Comparison of ENCODE assay signal across 1 cellular context in the genomic region with DNA sequence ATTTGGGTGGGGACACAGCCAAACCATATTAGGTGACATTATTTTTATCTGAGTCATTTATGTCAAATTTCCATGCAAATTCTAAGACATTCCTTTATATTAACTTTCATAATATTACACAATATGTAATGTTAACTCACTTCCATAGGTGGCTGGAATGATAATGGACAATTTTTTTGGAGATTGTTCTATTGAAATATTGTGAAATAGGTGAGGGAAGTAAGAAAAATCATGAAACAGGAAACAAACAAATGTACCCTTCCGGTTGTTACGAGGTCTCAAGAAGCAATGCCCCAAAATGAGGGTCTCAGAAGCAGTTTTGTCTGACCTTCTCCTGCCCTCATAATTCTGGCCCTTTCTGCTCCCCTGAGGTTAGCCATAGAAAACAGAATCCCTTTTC.
TF ChIP-seq lines count a peak whose summit lies in the region.

No MANE protein-coding gene starts in this region.

TF ChIP-seq in GM23338, 12 proteins besides CTCF, POLR2A, EP300 and RAD21 (continued from another document):
- TF ChIP-seq, protein P1, sequence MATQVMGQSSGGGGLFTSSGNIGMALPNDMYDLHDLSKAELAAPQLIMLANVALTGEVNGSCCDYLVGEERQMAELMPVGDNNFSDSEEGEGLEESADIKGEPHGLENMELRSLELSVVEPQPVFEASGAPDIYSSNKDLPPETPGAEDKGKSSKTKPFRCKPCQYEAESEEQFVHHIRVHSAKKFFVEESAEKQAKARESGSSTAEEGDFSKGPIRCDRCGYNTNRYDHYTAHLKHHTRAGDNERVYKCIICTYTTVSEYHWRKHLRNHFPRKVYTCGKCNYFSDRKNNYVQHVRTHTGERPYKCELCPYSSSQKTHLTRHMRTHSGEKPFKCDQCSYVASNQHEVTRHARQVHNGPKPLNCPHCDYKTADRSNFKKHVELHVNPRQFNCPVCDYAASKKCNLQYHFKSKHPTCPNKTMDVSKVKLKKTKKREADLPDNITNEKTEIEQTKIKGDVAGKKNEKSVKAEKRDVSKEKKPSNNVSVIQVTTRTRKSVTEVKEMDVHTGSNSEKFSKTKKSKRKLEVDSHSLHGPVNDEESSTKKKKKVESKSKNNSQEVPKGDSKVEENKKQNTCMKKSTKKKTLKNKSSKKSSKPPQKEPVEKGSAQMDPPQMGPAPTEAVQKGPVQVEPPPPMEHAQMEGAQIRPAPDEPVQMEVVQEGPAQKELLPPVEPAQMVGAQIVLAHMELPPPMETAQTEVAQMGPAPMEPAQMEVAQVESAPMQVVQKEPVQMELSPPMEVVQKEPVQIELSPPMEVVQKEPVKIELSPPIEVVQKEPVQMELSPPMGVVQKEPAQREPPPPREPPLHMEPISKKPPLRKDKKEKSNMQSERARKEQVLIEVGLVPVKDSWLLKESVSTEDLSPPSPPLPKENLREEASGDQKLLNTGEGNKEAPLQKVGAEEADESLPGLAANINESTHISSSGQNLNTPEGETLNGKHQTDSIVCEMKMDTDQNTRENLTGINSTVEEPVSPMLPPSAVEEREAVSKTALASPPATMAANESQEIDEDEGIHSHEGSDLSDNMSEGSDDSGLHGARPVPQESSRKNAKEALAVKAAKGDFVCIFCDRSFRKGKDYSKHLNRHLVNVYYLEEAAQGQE (IDR thresholded peaks at IDR 0.05; ENCODE audit: unreplicated experiment) = no peak
TF ChIP-seq in GM23338: peak in this region for 0.
